ENCODE assay signal across 7 cellular contexts in the genomic region with DNA sequence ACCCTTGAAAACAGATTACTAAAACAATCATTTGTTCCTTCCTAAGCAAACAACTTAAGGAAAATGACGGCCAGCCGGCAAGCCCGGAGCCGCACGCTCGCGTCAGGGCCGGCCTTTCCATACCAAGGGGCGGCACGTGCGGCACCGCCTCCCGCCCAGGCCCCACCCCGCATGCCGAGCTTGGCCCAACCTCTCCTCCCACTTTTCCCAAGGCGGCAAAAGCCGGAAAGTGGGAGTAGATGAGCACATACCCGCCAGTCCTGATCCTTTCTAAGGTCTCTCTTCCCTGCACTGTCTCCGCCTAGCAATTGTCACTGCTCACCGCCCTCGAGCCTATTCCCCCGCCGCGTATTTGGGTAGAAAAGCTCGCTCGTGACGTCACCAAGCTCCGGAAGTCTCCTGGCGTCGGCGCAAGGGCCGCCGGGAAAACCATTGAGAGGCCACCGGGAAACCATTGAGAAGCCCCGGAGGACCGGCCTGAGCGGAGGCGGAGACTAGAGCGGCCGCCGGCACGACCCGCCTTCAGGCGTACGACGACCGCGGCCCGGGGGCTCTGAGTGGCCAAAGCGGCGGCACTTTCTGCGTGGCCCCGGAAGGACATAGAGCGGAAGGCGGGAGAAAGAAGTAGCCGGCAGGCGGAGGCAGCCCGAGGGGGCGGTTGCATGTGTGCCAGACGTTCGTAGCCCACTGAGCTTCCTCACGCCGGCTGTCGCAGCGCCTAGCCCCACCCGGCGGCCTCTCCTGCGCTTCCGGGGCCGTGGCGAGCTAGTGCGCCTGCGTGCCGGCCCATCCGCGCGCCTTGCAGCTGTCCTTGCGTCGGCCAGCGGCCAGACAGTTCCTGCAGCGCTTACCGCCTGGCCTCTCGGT. TPM values are rescaled to one million over a fixed set of nuclear protein-coding genes. Genes with fewer than 3 reads are reported as not detected.
DNase-seq lines count a peak whose midpoint lies in the region; ATAC-seq, FAIRE-seq and TF ChIP-seq lines count a peak whose summit lies in the region.

A gene with protein sequence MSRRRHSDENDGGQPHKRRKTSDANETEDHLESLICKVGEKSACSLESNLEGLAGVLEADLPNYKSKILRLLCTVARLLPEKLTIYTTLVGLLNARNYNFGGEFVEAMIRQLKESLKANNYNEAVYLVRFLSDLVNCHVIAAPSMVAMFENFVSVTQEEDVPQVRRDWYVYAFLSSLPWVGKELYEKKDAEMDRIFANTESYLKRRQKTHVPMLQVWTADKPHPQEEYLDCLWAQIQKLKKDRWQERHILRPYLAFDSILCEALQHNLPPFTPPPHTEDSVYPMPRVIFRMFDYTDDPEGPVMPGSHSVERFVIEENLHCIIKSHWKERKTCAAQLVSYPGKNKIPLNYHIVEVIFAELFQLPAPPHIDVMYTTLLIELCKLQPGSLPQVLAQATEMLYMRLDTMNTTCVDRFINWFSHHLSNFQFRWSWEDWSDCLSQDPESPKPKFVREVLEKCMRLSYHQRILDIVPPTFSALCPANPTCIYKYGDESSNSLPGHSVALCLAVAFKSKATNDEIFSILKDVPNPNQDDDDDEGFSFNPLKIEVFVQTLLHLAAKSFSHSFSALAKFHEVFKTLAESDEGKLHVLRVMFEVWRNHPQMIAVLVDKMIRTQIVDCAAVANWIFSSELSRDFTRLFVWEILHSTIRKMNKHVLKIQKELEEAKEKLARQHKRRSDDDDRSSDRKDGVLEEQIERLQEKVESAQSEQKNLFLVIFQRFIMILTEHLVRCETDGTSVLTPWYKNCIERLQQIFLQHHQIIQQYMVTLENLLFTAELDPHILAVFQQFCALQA (plus strand): TSS at position 830 of the 867 bp plus-strand sequence. CDS start 61 bp downstream, outside the sequence.
A gene (minus strand): TSS at position 377 of the 867 bp plus-strand sequence. CDS start 5,806 bp downstream, outside the sequence.

- H3K27me3 ChIP-seq in astrocyte (ENCODE audit: insufficient read depth, low read length), result no peaks in the 10 kb centered on the region

- peak; percentile 87 for ATAC-seq in GM18505 (IDR thresholded peaks at IDR 0.05; ENCODE audit: unreplicated experiment)
- ATAC-seq in HG02973 (IDR thresholded peaks at IDR 0.05; ENCODE audit: unreplicated experiment), result peak; percentile 75

- H3K9me3 ChIP-seq in astrocyte (ENCODE audit: insufficient read depth, low read depth, low read length), result no peaks in the 10 kb centered on the region

- H3K27me3 Mint-ChIP-seq in astrocyte (ENCODE audit: low read depth, unreplicated experiment), result no peaks in the 10 kb centered on the region

- peak; percentile 92 for TF ChIP-seq POLR2A in GM18505 (IDR thresholded peaks at IDR 0.05; ENCODE audit: borderline replicate concordance, extremely low read depth, insufficient read depth, insufficient read length)

- peaks cover 42% of the 10 kb centered on the region for H4K20me1 ChIP-seq in astrocyte (ENCODE audit: insufficient read depth, low read length)

- no peak for TF ChIP-seq CTCF in astrocyte (IDR thresholded peaks at IDR 0.05; ENCODE audit: insufficient read depth, low read depth, low read length)

- H3K79me2 ChIP-seq in astrocyte (ENCODE audit: insufficient read depth, low read length), result peaks cover 81% of the 10 kb centered on the region

- H3K4me1 Mint-ChIP-seq in astrocyte (ENCODE audit: low read depth, unreplicated experiment), result peaks cover 26% of the 10 kb centered on the region

- peak within 1 kb of the TSS; percentile 93 for H3K4me3 Mint-ChIP-seq in astrocyte (ENCODE audit: unreplicated experiment)

- peaks cover 2% of the 10 kb centered on the region for H3K36me3 Mint-ChIP-seq in astrocyte (ENCODE audit: low read depth, unreplicated experiment)

- no peak for FAIRE-seq in astrocyte (lab: Jason Lieb, UNC)

- H2AFZ ChIP-seq in astrocyte (ENCODE audit: low read depth, low read length), result peak within 1 kb of the TSS; percentile 93

- H3K4me1 ChIP-seq in astrocyte (ENCODE audit: insufficient read depth, low read length), result peaks cover 15% of the 10 kb centered on the region

- H3K9me3 Mint-ChIP-seq in astrocyte (ENCODE audit: unreplicated experiment), result no peaks in the 10 kb centered on the region

- peak within 1 kb of the TSS; percentile 95 for H3K9ac ChIP-seq in astrocyte (ENCODE audit: low read length)

- peak within 1 kb of the TSS; percentile 99 for H3K27ac ChIP-seq in astrocyte (ENCODE audit: low read depth, low read length)

- H3K4me3 ChIP-seq in astrocyte (ENCODE audit: insufficient read depth, low read depth, low read length), result peak within 1 kb of the TSS; percentile 95

- H3K36me3 ChIP-seq in astrocyte (ENCODE audit: insufficient read depth, low read length), result no peaks in the 10 kb centered on the region

- DNase-seq in NCI-H2029 (lab: John Stamatoyannopoulos, UW) (peak; percentile 98), T-helper 22 cell (ENCODE audit: low read depth) (peak; percentile 90), astrocyte (ENCODE audit: low read depth) (peak; percentile 94), hepatic stellate cell (ENCODE audit: low spot score) (peak; percentile 89), renal cortical epithelial cell (ENCODE audit: low read depth) (peak; percentile 92)

- peak within 1 kb of the TSS; percentile 96 for H3K4me2 ChIP-seq in astrocyte (ENCODE audit: low read length)

- peak within 1 kb of the TSS; percentile 99 for H3K27ac Mint-ChIP-seq in astrocyte (ENCODE audit: unreplicated experiment)

RNA-seq across cellular contexts. Expression of the first gene that starts in this region (rescaled TPM):
- 42.5 and 43.0 TPM in 2 replicates for total RNA-seq in astrocyte
- 40.5 and 54.4 TPM in 2 replicates for total RNA-seq in renal cortical epithelial cell

RNA-seq across cellular contexts. Expression of the second gene that starts in this region (rescaled TPM):
- total RNA-seq in astrocyte (18.4 and 19.4 TPM in 2 replicates), renal cortical epithelial cell (13.5 and 31.4 TPM in 2 replicates)

Comparison
In these comparisons a context has a peak if more than half of its experiments do, and no peak if none do; other contexts are left out.
1. Peak in every context shown above with its lines: DNase-seq, ATAC-seq, H3K4me3 ChIP-seq and H3K27ac ChIP-seq.